1 cellular context compared by ENCODE assay signal in genomic region chr22:41009222-41009948, GRCh38.
TF ChIP-seq lines count a peak whose summit lies in the region.

No MANE protein-coding gene starts in this region.

TF ChIP-seq in GM23338, 12 proteins besides CTCF, POLR2A, EP300 and RAD21 (continued from another document):
- no peak for TF ChIP-seq ZNF462 (CRISPR knock-in tag; IDR thresholded peaks at IDR 0.05)
TF ChIP-seq in GM23338: peak in this region for 0.
